ENCODE assay signal across 9 cellular contexts in the genomic region with DNA sequence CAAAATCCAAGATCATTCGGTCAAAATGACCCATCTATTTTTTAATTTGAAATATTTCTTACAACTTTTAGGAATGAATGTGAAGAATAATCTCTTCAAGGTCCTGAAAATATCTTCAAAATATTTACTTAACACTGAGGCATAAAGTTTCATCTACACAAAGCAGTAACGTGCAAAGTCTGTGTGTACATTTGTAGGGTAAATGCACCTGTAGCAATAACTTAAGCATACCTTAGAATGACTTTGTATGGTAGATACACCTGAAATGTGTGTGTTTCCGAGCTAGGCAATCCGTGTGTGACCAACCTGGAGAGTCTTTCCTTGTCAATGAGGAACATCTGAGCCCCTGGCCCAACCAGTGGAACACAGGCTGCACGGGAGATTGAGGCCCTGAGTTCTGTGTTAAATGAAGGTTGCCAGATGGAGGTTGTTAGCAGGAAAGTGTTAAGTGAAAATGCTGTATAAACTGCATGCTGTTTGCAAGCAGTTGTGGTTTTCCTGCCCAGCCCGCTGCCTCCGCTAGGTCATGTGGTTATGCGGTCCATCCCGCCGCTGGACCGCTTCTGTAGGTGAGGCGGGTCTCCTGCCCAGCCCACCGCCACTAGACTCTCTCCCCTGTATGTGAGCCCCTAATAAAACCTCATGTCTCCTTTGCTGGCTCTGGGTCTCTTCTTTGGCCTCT. TPM values are rescaled to one million over a fixed set of nuclear protein-coding genes. Genes with fewer than 3 reads are reported as not detected.
DNase-seq lines count a peak whose midpoint lies in the region; ATAC-seq and TF ChIP-seq lines count a peak whose summit lies in the region.
"Had no signal": no experiment of that assay in that cellular context is flagged by ENCODE, and none has a peak within 500 bp of the region (broad histone marks: within the 10 kb centered on the region; RNA-seq: fewer than 3 reads in every experiment).

No MANE protein-coding gene starts in this region.

- no peaks in the 10 kb centered on the region for H3K9me3 Mint-ChIP-seq in activated CD4-positive, alpha-beta T cell treated with anti-CD3 and anti-CD28 coated beads, Interleukin-2, amount 10 ng/mL, durations not matched to agents 24 days and 14 days
- no peaks in the 10 kb centered on the region for H3K9me3 Mint-ChIP-seq in activated naive CD8-positive, alpha-beta T cell treated with anti-CD3 and anti-CD28 coated beads, Interleukin-2, amount 50 U/mL, for 24 hours

- H2AFZ ChIP-seq in PC-9: no peak overlapping the region

- H3K9me3 ChIP-seq in Peyer's patch (no peaks in the 10 kb centered on the region), PC-9 (ENCODE audit: insufficient read depth, low read depth) (no peaks in the 10 kb centered on the region)

- peak overlapping the region in 1 of 4 donors; percentile 7 for H3K4me3 ChIP-seq in Peyer's patch
- H3K4me3 ChIP-seq in PC-9: no peak overlapping the region

- POLR2A ChIA-PET in PC-9 (lab: Charles Lee; ENCODE audit: unreplicated experiment): no interaction called here

- no peaks in the 10 kb centered on the region for H3K79me2 ChIP-seq in PC-9 (ENCODE audit: low read depth)

- H3K27ac ChIP-seq in Peyer's patch: peak overlapping the region in 3 of 4 donors; percentile 31 to 55 (median 37)
- no peak overlapping the region for H3K27ac ChIP-seq in PC-9

- no peaks in the 10 kb centered on the region for H3K36me3 ChIP-seq in Peyer's patch
- H3K36me3 ChIP-seq in PC-9 (ENCODE audit: low read depth): no peaks in the 10 kb centered on the region

- ATAC-seq in activated naive CD8-positive, alpha-beta T cell treated with anti-CD3 and anti-CD28 coated beads, Interleukin-2, amount 50 U/mL, for 24 hours: no peak
- ATAC-seq in stimulated activated naive CD8-positive, alpha-beta T cell treated with anti-CD3 and anti-CD28 coated beads, Interleukin-15, Interleukin-2, amounts not matched to agents 100 U/mL and 50 U/mL, for 24 hours: no peak
- ATAC-seq in HG03039 (IDR thresholded peaks at IDR 0.05; ENCODE audit: unreplicated experiment): no peak
- no peak for ATAC-seq in HG03196 (IDR thresholded peaks at IDR 0.05; ENCODE audit: unreplicated experiment)

- no TSS peak for BruUV-seq in PC-9 (replicated peaks; lab: Mats Ljungman, UMichigan)

- H3K4me1 ChIP-seq in Peyer's patch (peaks cover 0 to 16% (median 2%) of the 10 kb centered on the region in 4 donors), PC-9 (replicated peaks; ENCODE audit: insufficient read depth) (peaks cover 22% of the 10 kb centered on the region)

- H3K27ac Mint-ChIP-seq in activated CD4-positive, alpha-beta T cell treated with anti-CD3 and anti-CD28 coated beads, Interleukin-2, amount 10 ng/mL, durations not matched to agents 24 days and 14 days: peak overlapping the region; percentile 70
- H3K27ac Mint-ChIP-seq in activated naive CD8-positive, alpha-beta T cell treated with anti-CD3 and anti-CD28 coated beads, Interleukin-2, amount 50 U/mL, for 24 hours: no peak overlapping the region

- TF ChIP-seq CTCF in Peyer's patch (IDR thresholded peaks at IDR 0.05) (no peak), PC-9 (conservative IDR thresholded peaks at IDR 0.05) (no peak)

- no peak for TF ChIP-seq POLR2A in Peyer's patch (IDR thresholded peaks at IDR 0.05)

- H3K4me3 Mint-ChIP-seq in activated CD4-positive, alpha-beta T cell treated with anti-CD3 and anti-CD28 coated beads, Interleukin-2, amount 10 ng/mL, durations not matched to agents 24 days and 14 days: peak overlapping the region; percentile 42
- peak overlapping the region; percentile 22 for H3K4me3 Mint-ChIP-seq in activated naive CD8-positive, alpha-beta T cell treated with anti-CD3 and anti-CD28 coated beads, Interleukin-2, amount 50 U/mL, for 24 hours

- H3K4me1 Mint-ChIP-seq in activated CD4-positive, alpha-beta T cell treated with anti-CD3 and anti-CD28 coated beads, Interleukin-2, amount 10 ng/mL, durations not matched to agents 24 days and 14 days: peaks cover 27% of the 10 kb centered on the region
- peaks cover 41% of the 10 kb centered on the region for H3K4me1 Mint-ChIP-seq in activated naive CD8-positive, alpha-beta T cell treated with anti-CD3 and anti-CD28 coated beads, Interleukin-2, amount 50 U/mL, for 24 hours

- H3K4me2 ChIP-seq in PC-9: no peak overlapping the region

- CTCF ChIA-PET in PC-9 (lab: Charles Lee): no interaction called here

- H3K9me2 ChIP-seq in PC-9 (ENCODE audit: insufficient read depth): no peaks in the 10 kb centered on the region

- H4K20me1 ChIP-seq in PC-9 (ENCODE audit: insufficient read depth): no peaks in the 10 kb centered on the region

- H3K27me3 Mint-ChIP-seq in activated CD4-positive, alpha-beta T cell treated with anti-CD3 and anti-CD28 coated beads, Interleukin-2, amount 10 ng/mL, durations not matched to agents 24 days and 14 days: peaks cover 2% of the 10 kb centered on the region
- no peaks in the 10 kb centered on the region for H3K27me3 Mint-ChIP-seq in activated naive CD8-positive, alpha-beta T cell treated with anti-CD3 and anti-CD28 coated beads, Interleukin-2, amount 50 U/mL, for 24 hours

- no peaks in the 10 kb centered on the region for H3K27me3 ChIP-seq in Peyer's patch
- H3K27me3 ChIP-seq in PC-9 (ENCODE audit: insufficient read depth, low read depth): no peaks in the 10 kb centered on the region

- intact Hi-C loops in activated CD4-positive, alpha-beta T cell treated with anti-CD3 and anti-CD28 coated beads, Interleukin-2, amount 10 ng/mL, durations not matched to agents 24 days and 14 days (cut with micrococcal nuclease): loop anchor here (1.0 to 10.0 kb wide), 4 partner anchors 8 to 989 kb away; a partner anchor contains a TSS
- intact Hi-C loops in PC-9 (cut with micrococcal nuclease; ENCODE audit: unreplicated experiment): no loop called here

- DNase-seq in activated CD4-positive, alpha-beta T cell treated with anti-CD3 and anti-CD28 coated beads, Interleukin-2, amount 10 ng/mL, durations not matched to agents 24 days and 14 days: peak; percentile 85
- DNase-seq in activated CD4-positive, alpha-beta T cell treated with anti-CD3 and anti-CD28 coated beads, Interleukin-2, amount 50 U/mL, for 1 hour: no peak
- peak in 2 of 3 donors; percentile 64 to 65 for DNase-seq in Peyer's patch
- DNase-seq in activated naive CD8-positive, alpha-beta T cell treated with anti-CD3 and anti-CD28 coated beads, Interleukin-2, amount 50 U/mL, for 24 hours: no peak
- peak; percentile 31 for DNase-seq in stimulated activated naive CD8-positive, alpha-beta T cell treated with anti-CD3 and anti-CD28 coated beads, Interleukin-15, Interleukin-2, amounts not matched to agents 100 U/mL and 50 U/mL, for 24 hours
- no peak for DNase-seq in PC-9
- DNase-seq: NCI-H2171 had no signal

- H3F3A ChIP-seq in PC-9 (ENCODE audit: insufficient read depth, low read depth): peaks cover 6% of the 10 kb centered on the region; the same call in 1 of the 2 replicates

- H3K36me3 Mint-ChIP-seq in activated CD4-positive, alpha-beta T cell treated with anti-CD3 and anti-CD28 coated beads, Interleukin-2, amount 10 ng/mL, durations not matched to agents 24 days and 14 days (ENCODE audit: low read depth): no peaks in the 10 kb centered on the region
- no peaks in the 10 kb centered on the region for H3K36me3 Mint-ChIP-seq in activated naive CD8-positive, alpha-beta T cell treated with anti-CD3 and anti-CD28 coated beads, Interleukin-2, amount 50 U/mL, for 24 hours (ENCODE audit: low read depth)

RNA-seq across cellular contexts. Expression of a gene that starts 7.6 kb away (rescaled TPM):
- total RNA-seq in activated CD4-positive, alpha-beta T cell treated with anti-CD3 and anti-CD28 coated beads, Interleukin-2, amount 10 ng/mL, durations not matched to agents 24 days and 14 days: 43.9 and 44.3 TPM in 2 replicates
- total RNA-seq in Peyer's patch (10 to 100 TPM; 15.0 to 31.0 (median 22.4) TPM), PC-9 (2021) (11.1 and 19.7 TPM in 2 replicates)

RNA-seq across cellular contexts. Expression of a gene that starts 49.9 kb away (rescaled TPM):
- not detected in 2 replicates for total RNA-seq in activated CD4-positive, alpha-beta T cell treated with anti-CD3 and anti-CD28 coated beads, Interleukin-2, amount 10 ng/mL, durations not matched to agents 24 days and 14 days
- total RNA-seq in Peyer's patch (10 to 100 TPM in 2 of 4 donors, 1 to 10 TPM in 2; 4.2 to 44.6 (median 11.8) TPM), PC-9 (2021) (0.65 and 1.3 TPM in 2 replicates)

Comparison
In these comparisons a context has a peak if more than half of its experiments do, and no peak if none do; other contexts are left out.
1. DNase-seq: peak in activated CD4-positive, alpha-beta T cell treated with anti-CD3 and anti-CD28 coated beads, Interleukin-2, amount 10 ng/mL, durations not matched to agents 24 days and 14 days (single experiment), Peyer's patch (2 of 3) and stimulated activated naive CD8-positive, alpha-beta T cell treated with anti-CD3 and anti-CD28 coated beads, Interleukin-15, Interleukin-2, amounts not matched to agents 100 U/mL and 50 U/mL, for 24 hours (single experiment); none in activated CD4-positive, alpha-beta T cell treated with anti-CD3 and anti-CD28 coated beads, Interleukin-2, amount 50 U/mL, for 1 hour (single experiment), activated naive CD8-positive, alpha-beta T cell treated with anti-CD3 and anti-CD28 coated beads, Interleukin-2, amount 50 U/mL, for 24 hours (single experiment) and PC-9 (0 of 2).